Comparison of ENCODE assay signal across 8 cellular contexts in genomic region chr18:46915800-46916550, GRCh38. TPM values are rescaled to one million over a fixed set of nuclear protein-coding genes. Genes with fewer than 3 reads are reported as not detected.
A peak's percentile ranks its signal among the peaks of the same experiment; 100 is the strongest.
DNase-seq lines count a peak whose midpoint lies in the region; ATAC-seq and TF ChIP-seq lines count a peak whose summit lies in the region.

No MANE protein-coding gene starts in this region.

- H3K9me3 Mint-ChIP-seq in T-helper 1 cell treated with Interleukin-12 subunit alpha and Interleukin-12 subunit beta and Interleukin-4 antibody, amounts not matched to agents 30 μg/mL and 1 μg/mL, for 36 hours, result no peaks in the 10 kb centered on the region
- H3K9me3 Mint-ChIP-seq in WTC11, result no peaks in the 10 kb centered on the region

- H3K4me3 ChIP-seq in iPS-20b (ENCODE audit: low read length) (peak overlapping the region; percentile 93), testis (peak overlapping the region; percentile 74 to 96)

- H3K27me3 ChIP-seq in iPS-20b (ENCODE audit: insufficient read depth, low read length) (no peaks in the 10 kb centered on the region; the same call in 1 of the 2 replicates), testis (no peaks in the 10 kb centered on the region)

- no peak overlapping the region for H3K27ac ChIP-seq in iPS-20b (ENCODE audit: low read length)
- H3K27ac ChIP-seq in testis, result peak overlapping the region in 1 of 2 donors; percentile 94

- peaks cover 34% of the 10 kb centered on the region for H3K4me1 Mint-ChIP-seq in T-helper 1 cell treated with Interleukin-12 subunit alpha and Interleukin-12 subunit beta and Interleukin-4 antibody, amounts not matched to agents 30 μg/mL and 1 μg/mL, for 36 hours (ENCODE audit: low read depth)
- H3K4me1 Mint-ChIP-seq in WTC11, result peaks cover 68% of the 10 kb centered on the region

- TF ChIP-seq CTCF in WTC11 (IDR thresholded peaks at IDR 0.05) (no peak), testis (IDR thresholded peaks at IDR 0.05) (no peak)

- H3K4me3 Mint-ChIP-seq in T-helper 1 cell treated with Interleukin-12 subunit alpha and Interleukin-12 subunit beta and Interleukin-4 antibody, amounts not matched to agents 30 μg/mL and 1 μg/mL, for 36 hours, result peak overlapping the region; percentile 90
- H3K4me3 Mint-ChIP-seq in WTC11, result peak overlapping the region; percentile 93

- H3K9me3 ChIP-seq in iPS-20b (ENCODE audit: insufficient read depth, low read depth, low read length), result no peaks in the 10 kb centered on the region
- no peaks in the 10 kb centered on the region for H3K9me3 ChIP-seq in testis

- no peaks in the 10 kb centered on the region for H3K36me3 ChIP-seq in iPS-20b (ENCODE audit: insufficient read depth, low read depth, low read length)
- H3K36me3 ChIP-seq in testis (ENCODE audit: low read depth, missing control alignments), result no peaks in the 10 kb centered on the region

- peak overlapping the region; percentile 87; the same call in 1 of the 2 replicates for H3K9ac ChIP-seq in iPS-20b (ENCODE audit: low read depth, low read length)

- H3K36me3 Mint-ChIP-seq in T-helper 1 cell treated with Interleukin-12 subunit alpha and Interleukin-12 subunit beta and Interleukin-4 antibody, amounts not matched to agents 30 μg/mL and 1 μg/mL, for 36 hours (ENCODE audit: low read depth), result peaks cover 5% of the 10 kb centered on the region
- H3K36me3 Mint-ChIP-seq in WTC11, result no peaks in the 10 kb centered on the region; the same call in 1 of the 2 replicates

- CTCF ChIA-PET in WTC11 (lab: Charles Lee), result no interaction called here

- 14 to 16% methylated on average over 12 of the region's 12 CpGs for WGBS in testis, 2 donors

- H3K27me3 Mint-ChIP-seq in T-helper 1 cell treated with Interleukin-12 subunit alpha and Interleukin-12 subunit beta and Interleukin-4 antibody, amounts not matched to agents 30 μg/mL and 1 μg/mL, for 36 hours (ENCODE audit: low read depth), result peaks cover 3% of the 10 kb centered on the region
- H3K27me3 Mint-ChIP-seq in WTC11 (ENCODE audit: low read depth), result no peaks in the 10 kb centered on the region

- intact Hi-C loops in testis (cut with DNase I; ENCODE audit: low total_unique reads), result no loop called here

- TF ChIP-seq POLR2A in testis (IDR thresholded peaks at IDR 0.05), result no peak

- ATAC-seq in WTC11 (no peak), GM21717 (IDR thresholded peaks at IDR 0.05; ENCODE audit: unreplicated experiment) (no peak)

- H3K4me1 ChIP-seq in iPS-20b (ENCODE audit: insufficient read depth, low read length) (peaks cover 32% of the 10 kb centered on the region), testis (no peaks in the 10 kb centered on the region)

- POLR2A ChIA-PET in WTC11 (lab: Charles Lee), result interaction anchor here (0.7 kb wide), 1 partner anchor 503 kb away, joined by 3 read pairs; no protein-coding TSS in a partner anchor

- H3K27ac Mint-ChIP-seq in T-helper 1 cell treated with Interleukin-12 subunit alpha and Interleukin-12 subunit beta and Interleukin-4 antibody, amounts not matched to agents 30 μg/mL and 1 μg/mL, for 36 hours, result peak overlapping the region; percentile 87
- peak overlapping the region; percentile 88 for H3K27ac Mint-ChIP-seq in WTC11

- DNase-seq in T-helper 1 cell, result no peak
- no peak for DNase-seq in WTC11 (ENCODE audit: low spot score)
- no peak for DNase-seq in testis
- DNase-seq in kidney glomerular epithelial cell (lab: John Stamatoyannopoulos, UW), result no peak
- no peak for DNase-seq in NCI-H2081 treated with DMSO at 0.1 percent for 48 hours (lab: John Stamatoyannopoulos, UW)

TF ChIP-seq in WTC11, 78 proteins besides CTCF, POLR2A, EP300 and RAD21:
- TF ChIP-seq ZNF263 (CRISPR knock-in tag; IDR thresholded peaks at IDR 0.05; ENCODE audit: low read depth) (no peak), NFYB (CRISPR knock-in tag; conservative IDR thresholded peaks at IDR 0.05; ENCODE audit: low read depth) (no peak)
TF ChIP-seq in WTC11: peak in this region for 0.

RNA-seq across cellular contexts. Expression of gene PIAS2, which starts 1.3 kb away (rescaled TPM):
- 50.7 to 60.6 TPM (median 57.8 TPM) in 3 replicates for total RNA-seq in WTC11 (2021)
- total RNA-seq in testis, result 10 to 100 TPM; 74.6 to 96.7 TPM
- 318 TPM for polyA plus RNA-seq in testis (ENCODE audit: insufficient read depth, low read depth, low replicate concordance)

RNA-seq across cellular contexts. Expression of gene KATNAL2, which starts 1.4 kb away (rescaled TPM):
- 9.9 to 12.1 TPM (median 11.7 TPM) in 3 replicates for total RNA-seq in WTC11 (2021)
- 10 to 100 TPM; 17.5 to 36.8 TPM for total RNA-seq in testis
- 36.2 TPM for polyA plus RNA-seq in testis (ENCODE audit: insufficient read depth, low read depth, low replicate concordance)
